ENCODE assay signal across 1 cellular context in the genomic region with DNA sequence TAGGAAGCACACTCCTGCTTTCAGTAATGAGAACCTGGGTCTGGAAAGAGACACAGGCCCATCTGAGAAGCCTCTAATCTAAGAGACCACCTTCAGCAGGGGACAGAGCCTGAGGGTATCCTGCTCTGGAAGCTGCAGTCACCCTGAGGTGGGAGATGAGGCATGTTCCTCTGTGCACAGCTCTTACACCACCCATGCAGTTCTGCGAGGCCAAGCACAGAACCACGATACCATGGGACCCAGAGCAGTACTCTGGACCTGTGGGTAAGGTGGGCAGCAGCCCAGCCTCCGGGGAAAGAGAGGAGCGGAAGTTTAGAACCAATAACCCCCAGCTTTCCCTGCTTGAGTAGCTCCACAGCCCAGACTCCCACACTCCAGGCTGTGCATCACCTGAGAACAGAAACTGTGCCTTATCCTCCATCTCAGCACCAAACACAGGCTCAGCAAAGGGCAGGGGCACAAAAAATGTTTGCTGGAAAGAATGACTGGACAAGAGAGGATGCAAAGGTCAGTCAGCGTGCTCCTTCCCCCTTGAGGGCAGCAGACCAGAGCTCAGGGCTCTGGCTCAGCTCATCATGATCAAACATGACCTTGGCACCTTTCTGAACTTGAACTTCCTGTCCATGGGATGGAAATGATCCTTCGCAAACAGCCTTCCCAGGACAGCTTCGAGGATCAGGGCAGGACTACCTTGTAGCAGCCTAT.
A peak's percentile ranks its signal among the peaks of the same experiment; 100 is the strongest.
TF ChIP-seq lines count a peak whose summit lies in the region.

No MANE protein-coding gene starts in this region.

TF ChIP-seq in HepG2, 621 proteins besides CTCF, POLR2A, EP300 and RAD21 (continued from another document and continues in another):
- TF ChIP-seq, protein P1, sequence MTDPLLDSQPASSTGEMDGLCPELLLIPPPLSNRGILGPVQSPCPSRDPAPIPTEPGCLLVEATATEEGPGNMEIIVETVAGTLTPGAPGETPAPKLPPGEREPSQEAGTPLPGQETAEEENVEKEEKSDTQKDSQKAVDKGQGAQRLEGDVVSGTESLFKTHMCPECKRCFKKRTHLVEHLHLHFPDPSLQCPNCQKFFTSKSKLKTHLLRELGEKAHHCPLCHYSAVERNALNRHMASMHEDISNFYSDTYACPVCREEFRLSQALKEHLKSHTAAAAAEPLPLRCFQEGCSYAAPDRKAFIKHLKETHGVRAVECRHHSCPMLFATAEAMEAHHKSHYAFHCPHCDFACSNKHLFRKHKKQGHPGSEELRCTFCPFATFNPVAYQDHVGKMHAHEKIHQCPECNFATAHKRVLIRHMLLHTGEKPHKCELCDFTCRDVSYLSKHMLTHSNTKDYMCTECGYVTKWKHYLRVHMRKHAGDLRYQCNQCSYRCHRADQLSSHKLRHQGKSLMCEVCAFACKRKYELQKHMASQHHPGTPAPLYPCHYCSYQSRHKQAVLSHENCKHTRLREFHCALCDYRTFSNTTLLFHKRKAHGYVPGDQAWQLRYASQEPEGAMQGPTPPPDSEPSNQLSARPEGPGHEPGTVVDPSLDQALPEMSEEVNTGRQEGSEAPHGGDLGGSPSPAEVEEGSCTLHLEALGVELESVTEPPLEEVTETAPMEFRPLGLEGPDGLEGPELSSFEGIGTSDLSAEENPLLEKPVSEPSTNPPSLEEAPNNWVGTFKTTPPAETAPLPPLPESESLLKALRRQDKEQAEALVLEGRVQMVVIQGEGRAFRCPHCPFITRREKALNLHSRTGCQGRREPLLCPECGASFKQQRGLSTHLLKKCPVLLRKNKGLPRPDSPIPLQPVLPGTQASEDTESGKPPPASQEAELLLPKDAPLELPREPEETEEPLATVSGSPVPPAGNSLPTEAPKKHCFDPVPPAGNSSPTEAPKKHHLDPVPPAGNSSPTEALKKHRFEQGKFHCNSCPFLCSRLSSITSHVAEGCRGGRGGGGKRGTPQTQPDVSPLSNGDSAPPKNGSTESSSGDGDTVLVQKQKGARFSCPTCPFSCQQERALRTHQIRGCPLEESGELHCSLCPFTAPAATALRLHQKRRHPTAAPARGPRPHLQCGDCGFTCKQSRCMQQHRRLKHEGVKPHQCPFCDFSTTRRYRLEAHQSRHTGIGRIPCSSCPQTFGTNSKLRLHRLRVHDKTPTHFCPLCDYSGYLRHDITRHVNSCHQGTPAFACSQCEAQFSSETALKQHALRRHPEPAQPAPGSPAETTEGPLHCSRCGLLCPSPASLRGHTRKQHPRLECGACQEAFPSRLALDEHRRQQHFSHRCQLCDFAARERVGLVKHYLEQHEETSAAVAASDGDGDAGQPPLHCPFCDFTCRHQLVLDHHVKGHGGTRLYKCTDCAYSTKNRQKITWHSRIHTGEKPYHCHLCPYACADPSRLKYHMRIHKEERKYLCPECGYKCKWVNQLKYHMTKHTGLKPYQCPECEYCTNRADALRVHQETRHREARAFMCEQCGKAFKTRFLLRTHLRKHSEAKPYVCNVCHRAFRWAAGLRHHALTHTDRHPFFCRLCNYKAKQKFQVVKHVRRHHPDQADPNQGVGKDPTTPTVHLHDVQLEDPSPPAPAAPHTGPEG (CRISPR knock-in tag; IDR thresholded peaks at IDR 0.05): no peak
- TF ChIP-seq ZNF605 (CRISPR knock-in tag; IDR thresholded peaks at IDR 0.05) (no peak), ZNF776 (CRISPR knock-in tag; IDR thresholded peaks at IDR 0.05) (no peak), ZKSCAN1 (IDR thresholded peaks at IDR 0.05; ENCODE audit: low read length) (no peak), KDM5B (CRISPR knock-in tag; IDR thresholded peaks at IDR 0.05; ENCODE audit: borderline replicate concordance) (no peak), ISL2 (CRISPR knock-in tag; IDR thresholded peaks at IDR 0.05) (no peak), SOX6 (IDR thresholded peaks at IDR 0.05) (no peak), SOX6 (CRISPR knock-in tag; IDR thresholded peaks at IDR 0.05) (peak; percentile 62), THAP11 (CRISPR knock-in tag; IDR thresholded peaks at IDR 0.05) (0 out of 2 replicates have a peak, but pooled peaks have one; percentile 29), CHCHD3 (CRISPR knock-in tag; IDR thresholded peaks at IDR 0.05) (no peak), THYN1 (CRISPR knock-in tag; IDR thresholded peaks at IDR 0.05; ENCODE audit: borderline replicate concordance, low read depth) (no peak), ZNF777 (CRISPR knock-in tag; IDR thresholded peaks at IDR 0.05) (no peak), NR2F2 (IDR thresholded peaks at IDR 0.05; ENCODE audit: borderline replicate concordance, low read depth) (peak; percentile 86), ZNF883 (CRISPR knock-in tag; IDR thresholded peaks at IDR 0.05; ENCODE audit: not compliant biosample characterization) (no peak), SNAPC2 (CRISPR knock-in tag; IDR thresholded peaks at IDR 0.05) (peak; percentile 66; the same call in 1 of the 2 replicates), HOXA3 (CRISPR knock-in tag; IDR thresholded peaks at IDR 0.05) (peak; percentile 65), CAMTA2 (CRISPR knock-in tag; IDR thresholded peaks at IDR 0.05; ENCODE audit: borderline replicate concordance) (no peak), NRL (CRISPR knock-in tag; IDR thresholded peaks at IDR 0.05; ENCODE audit: borderline replicate concordance) (0 out of 2 replicates have a peak, but pooled peaks have one; percentile 45), GTF3A (CRISPR knock-in tag; conservative IDR thresholded peaks at IDR 0.05) (no peak), FOXK1 (CRISPR knock-in tag; IDR thresholded peaks at IDR 0.05; ENCODE audit: borderline replicate concordance, low read depth) (peak; percentile 56; the same call in 1 of the 2 replicates), NFKB2 (CRISPR knock-in tag; IDR thresholded peaks at IDR 0.05; ENCODE audit: borderline replicate concordance) (no peak), ZNF253 (CRISPR knock-in tag; IDR thresholded peaks at IDR 0.05; ENCODE audit: borderline replicate concordance) (no peak), PPARG (CRISPR knock-in tag; conservative IDR thresholded peaks at IDR 0.05) (peak; percentile 65; the same call in 1 of the 2 replicates), PHF20 (CRISPR knock-in tag; IDR thresholded peaks at IDR 0.05) (no peak), ZNF264 (CRISPR knock-in tag; IDR thresholded peaks at IDR 0.05) (no peak)
- TF ChIP-seq, protein P2, sequence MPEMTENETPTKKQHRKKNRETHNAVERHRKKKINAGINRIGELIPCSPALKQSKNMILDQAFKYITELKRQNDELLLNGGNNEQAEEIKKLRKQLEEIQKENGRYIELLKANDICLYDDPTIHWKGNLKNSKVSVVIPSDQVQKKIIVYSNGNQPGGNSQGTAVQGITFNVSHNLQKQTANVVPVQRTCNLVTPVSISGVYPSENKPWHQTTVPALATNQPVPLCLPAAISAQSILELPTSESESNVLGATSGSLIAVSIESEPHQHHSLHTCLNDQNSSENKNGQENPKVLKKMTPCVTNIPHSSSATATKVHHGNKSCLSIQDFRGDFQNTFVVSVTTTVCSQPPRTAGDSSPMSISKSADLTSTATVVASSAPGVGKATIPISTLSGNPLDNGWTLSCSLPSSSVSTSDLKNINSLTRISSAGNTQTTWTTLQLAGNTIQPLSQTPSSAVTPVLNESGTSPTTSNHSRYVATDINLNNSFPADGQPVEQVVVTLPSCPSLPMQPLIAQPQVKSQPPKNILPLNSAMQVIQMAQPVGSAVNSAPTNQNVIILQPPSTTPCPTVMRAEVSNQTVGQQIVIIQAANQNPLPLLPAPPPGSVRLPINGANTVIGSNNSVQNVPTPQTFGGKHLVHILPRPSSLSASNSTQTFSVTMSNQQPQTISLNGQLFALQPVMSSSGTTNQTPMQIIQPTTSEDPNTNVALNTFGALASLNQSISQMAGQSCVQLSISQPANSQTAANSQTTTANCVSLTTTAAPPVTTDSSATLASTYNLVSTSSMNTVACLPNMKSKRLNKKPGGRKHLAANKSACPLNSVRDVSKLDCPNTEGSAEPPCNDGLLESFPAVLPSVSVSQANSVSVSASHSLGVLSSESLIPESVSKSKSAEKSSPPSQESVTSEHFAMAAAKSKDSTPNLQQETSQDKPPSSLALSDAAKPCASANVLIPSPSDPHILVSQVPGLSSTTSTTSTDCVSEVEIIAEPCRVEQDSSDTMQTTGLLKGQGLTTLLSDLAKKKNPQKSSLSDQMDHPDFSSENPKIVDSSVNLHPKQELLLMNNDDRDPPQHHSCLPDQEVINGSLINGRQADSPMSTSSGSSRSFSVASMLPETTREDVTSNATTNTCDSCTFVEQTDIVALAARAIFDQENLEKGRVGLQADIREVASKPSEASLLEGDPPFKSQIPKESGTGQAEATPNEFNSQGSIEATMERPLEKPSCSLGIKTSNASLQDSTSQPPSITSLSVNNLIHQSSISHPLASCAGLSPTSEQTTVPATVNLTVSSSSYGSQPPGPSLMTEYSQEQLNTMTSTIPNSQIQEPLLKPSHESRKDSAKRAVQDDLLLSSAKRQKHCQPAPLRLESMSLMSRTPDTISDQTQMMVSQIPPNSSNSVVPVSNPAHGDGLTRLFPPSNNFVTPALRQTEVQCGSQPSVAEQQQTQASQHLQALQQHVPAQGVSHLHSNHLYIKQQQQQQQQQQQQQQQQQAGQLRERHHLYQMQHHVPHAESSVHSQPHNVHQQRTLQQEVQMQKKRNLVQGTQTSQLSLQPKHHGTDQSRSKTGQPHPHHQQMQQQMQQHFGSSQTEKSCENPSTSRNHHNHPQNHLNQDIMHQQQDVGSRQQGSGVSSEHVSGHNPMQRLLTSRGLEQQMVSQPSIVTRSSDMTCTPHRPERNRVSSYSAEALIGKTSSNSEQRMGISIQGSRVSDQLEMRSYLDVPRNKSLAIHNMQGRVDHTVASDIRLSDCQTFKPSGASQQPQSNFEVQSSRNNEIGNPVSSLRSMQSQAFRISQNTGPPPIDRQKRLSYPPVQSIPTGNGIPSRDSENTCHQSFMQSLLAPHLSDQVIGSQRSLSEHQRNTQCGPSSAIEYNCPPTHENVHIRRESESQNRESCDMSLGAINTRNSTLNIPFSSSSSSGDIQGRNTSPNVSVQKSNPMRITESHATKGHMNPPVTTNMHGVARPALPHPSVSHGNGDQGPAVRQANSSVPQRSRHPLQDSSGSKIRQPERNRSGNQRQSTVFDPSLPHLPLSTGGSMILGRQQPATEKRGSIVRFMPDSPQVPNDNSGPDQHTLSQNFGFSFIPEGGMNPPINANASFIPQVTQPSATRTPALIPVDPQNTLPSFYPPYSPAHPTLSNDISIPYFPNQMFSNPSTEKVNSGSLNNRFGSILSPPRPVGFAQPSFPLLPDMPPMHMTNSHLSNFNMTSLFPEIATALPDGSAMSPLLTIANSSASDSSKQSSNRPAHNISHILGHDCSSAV (CRISPR knock-in tag; IDR thresholded peaks at IDR 0.05; ENCODE audit: borderline replicate concordance): no peak
- TF ChIP-seq, protein P3, sequence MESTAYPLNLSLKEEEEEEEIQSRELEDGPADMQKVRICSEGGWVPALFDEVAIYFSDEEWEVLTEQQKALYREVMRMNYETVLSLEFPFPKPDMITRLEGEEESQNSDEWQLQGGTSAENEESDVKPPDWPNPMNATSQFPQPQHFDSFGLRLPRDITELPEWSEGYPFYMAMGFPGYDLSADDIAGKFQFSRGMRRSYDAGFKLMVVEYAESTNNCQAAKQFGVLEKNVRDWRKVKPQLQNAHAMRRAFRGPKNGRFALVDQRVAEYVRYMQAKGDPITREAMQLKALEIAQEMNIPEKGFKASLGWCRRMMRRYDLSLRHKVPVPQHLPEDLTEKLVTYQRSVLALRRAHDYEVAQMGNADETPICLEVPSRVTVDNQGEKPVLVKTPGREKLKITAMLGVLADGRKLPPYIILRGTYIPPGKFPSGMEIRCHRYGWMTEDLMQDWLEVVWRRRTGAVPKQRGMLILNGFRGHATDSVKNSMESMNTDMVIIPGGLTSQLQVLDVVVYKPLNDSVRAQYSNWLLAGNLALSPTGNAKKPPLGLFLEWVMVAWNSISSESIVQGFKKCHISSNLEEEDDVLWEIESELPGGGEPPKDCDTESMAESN (CRISPR knock-in tag; conservative IDR thresholded peaks at IDR 0.05): no peak; the same call in 1 of the 2 replicates
- TF ChIP-seq, protein P4, sequence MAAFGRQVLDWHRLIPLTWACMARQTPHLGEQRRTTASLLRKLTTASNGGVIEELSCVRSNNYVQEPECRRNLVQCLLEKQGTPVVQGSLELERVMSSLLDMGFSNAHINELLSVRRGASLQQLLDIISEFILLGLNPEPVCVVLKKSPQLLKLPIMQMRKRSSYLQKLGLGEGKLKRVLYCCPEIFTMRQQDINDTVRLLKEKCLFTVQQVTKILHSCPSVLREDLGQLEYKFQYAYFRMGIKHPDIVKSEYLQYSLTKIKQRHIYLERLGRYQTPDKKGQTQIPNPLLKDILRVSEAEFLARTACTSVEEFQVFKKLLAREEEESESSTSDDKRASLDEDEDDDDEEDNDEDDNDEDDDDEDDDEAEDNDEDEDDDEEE (CRISPR knock-in tag; IDR thresholded peaks at IDR 0.05): 0 out of 2 replicates have a peak, but pooled peaks have one; percentile 20
- TF ChIP-seq, protein P5, sequence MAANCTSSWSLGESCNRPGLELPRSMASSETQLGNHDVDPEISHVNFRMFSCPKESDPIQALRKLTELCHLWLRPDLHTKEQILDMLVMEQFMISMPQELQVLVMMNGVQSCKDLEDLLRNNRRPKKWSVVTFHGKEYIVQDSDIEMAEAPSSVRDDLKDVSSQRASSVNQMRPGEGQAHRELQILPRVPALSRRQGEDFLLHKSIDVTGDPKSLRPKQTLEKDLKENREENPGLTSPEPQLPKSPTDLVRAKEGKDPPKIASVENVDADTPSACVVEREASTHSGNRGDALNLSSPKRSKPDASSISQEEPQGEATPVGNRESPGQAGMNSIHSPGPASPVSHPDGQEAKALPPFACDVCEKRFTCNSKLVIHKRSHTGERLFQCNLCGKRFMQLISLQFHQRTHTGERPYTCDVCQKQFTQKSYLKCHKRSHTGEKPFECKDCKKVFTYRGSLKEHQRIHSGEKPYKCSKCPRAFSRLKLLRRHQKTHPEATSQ (CRISPR knock-in tag; IDR thresholded peaks at IDR 0.05; ENCODE audit: borderline replicate concordance): no peak
- TF ChIP-seq, protein P6, sequence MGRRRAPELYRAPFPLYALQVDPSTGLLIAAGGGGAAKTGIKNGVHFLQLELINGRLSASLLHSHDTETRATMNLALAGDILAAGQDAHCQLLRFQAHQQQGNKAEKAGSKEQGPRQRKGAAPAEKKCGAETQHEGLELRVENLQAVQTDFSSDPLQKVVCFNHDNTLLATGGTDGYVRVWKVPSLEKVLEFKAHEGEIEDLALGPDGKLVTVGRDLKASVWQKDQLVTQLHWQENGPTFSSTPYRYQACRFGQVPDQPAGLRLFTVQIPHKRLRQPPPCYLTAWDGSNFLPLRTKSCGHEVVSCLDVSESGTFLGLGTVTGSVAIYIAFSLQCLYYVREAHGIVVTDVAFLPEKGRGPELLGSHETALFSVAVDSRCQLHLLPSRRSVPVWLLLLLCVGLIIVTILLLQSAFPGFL (CRISPR knock-in tag; IDR thresholded peaks at IDR 0.05): no peak
- TF ChIP-seq, protein P7, sequence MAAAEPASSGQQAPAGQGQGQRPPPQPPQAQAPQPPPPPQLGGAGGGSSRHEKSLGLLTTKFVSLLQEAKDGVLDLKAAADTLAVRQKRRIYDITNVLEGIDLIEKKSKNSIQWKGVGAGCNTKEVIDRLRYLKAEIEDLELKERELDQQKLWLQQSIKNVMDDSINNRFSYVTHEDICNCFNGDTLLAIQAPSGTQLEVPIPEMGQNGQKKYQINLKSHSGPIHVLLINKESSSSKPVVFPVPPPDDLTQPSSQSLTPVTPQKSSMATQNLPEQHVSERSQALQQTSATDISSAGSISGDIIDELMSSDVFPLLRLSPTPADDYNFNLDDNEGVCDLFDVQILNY (CRISPR knock-in tag; conservative IDR thresholded peaks at IDR 0.05): no peak
- TF ChIP-seq, protein P8, sequence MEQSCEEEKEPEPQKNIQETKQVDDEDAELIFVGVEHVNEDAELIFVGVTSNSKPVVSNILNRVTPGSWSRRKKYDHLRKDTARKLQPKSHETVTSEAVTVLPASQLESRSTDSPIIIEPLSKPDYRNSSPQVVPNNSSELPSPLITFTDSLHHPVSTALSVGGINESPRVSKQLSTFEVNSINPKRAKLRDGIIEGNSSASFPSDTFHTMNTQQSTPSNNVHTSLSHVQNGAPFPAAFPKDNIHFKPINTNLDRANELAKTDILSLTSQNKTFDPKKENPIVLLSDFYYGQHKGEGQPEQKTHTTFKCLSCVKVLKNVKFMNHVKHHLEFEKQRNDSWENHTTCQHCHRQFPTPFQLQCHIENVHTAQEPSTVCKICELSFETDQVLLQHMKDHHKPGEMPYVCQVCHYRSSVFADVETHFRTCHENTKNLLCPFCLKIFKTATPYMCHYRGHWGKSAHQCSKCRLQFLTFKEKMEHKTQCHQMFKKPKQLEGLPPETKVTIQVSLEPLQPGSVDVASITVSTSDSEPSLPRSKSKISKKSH (CRISPR knock-in tag; IDR thresholded peaks at IDR 0.05; ENCODE audit: borderline replicate concordance): no peak
